19 cellular contexts compared by ENCODE assay signal in the genomic region with DNA sequence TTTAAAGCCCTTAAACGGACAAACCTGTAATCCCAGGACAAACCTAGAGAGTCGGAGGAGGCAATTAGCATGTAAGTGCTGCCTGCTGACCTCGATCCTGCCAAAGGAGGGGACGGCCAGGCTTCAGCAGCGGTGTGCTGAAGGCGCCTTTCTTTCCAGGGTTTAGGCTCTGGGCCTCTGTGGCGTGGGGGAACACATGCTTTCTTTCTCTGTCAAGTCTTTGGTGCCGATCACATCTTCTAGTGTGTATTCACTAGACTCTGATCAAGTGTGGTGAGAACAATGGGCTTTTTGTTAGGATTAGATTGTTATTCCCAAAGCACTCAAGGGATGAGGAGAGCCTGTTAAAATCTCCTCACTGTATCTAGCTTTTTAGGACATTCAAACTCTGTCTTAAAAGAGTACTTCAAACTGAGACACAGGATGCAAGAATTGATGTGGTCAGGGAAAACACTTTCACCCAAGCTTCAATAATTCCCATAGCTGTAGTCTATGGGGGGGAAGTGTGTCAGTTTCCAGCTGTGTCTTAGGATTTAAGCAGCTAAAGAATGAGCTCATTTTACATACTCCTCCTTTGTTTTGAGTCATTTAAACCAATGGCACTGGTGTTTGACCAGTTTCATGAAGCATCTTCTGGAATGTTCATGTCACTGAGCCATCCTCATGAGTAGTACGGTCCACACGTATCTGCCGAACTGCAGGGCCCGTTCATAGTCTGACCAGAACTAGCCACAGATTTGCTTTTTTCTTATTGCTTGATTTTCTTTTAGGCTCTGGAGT. TPM values are rescaled to one million over a fixed set of nuclear protein-coding genes. Genes with fewer than 3 reads are reported as not detected.
DNase-seq lines count a peak whose midpoint lies in the region; ATAC-seq lines count a peak whose summit lies in the region.
"Had no signal": no experiment of that assay in that cellular context is flagged by ENCODE, and none has a peak within 500 bp of the region (broad histone marks: within the 10 kb centered on the region; RNA-seq: fewer than 3 reads in every experiment).

No MANE protein-coding gene starts in this region.

- H3K4me3 Mint-ChIP-seq in CD8-positive, alpha-beta memory T cell = no peak overlapping the region
- no peak overlapping the region for H3K4me3 Mint-ChIP-seq in activated naive CD4-positive, alpha-beta T cell treated with anti-CD3 and anti-CD28 coated beads for 36 hours
- H3K4me3 Mint-ChIP-seq: B cell, nephron, WTC11 had no signal

- no peak overlapping the region for H3K4me3 ChIP-seq in CD8-positive, alpha-beta memory T cell (ENCODE audit: low read length)
- H3K4me3 ChIP-seq: K562, left lung had no signal

- ATAC-seq in GM18873 (IDR thresholded peaks at IDR 0.05; ENCODE audit: low FRiP score, unreplicated experiment) = no peak
- ATAC-seq: activated naive CD4-positive, alpha-beta T cell treated with anti-CD3 and anti-CD28 coated beads, Interleukin-2, amount 50 U/mL, for 72 hours; K562; left lung; stimulated activated naive CD8-positive, alpha-beta T cell treated with anti-CD3 and anti-CD28 coated beads, Interleukin-15, Interleukin-2, amounts not matched to agents 100 U/mL and 50 U/mL, for 24 hours; WTC11 had no signal

- no peak overlapping the region for H3K27ac ChIP-seq in CD8-positive, alpha-beta memory T cell (ENCODE audit: low read depth, low read length)
- H3K27ac ChIP-seq: left lung had no signal

- H3K9me3 Mint-ChIP-seq in CD8-positive, alpha-beta memory T cell = no peaks in the 10 kb centered on the region
- no peaks in the 10 kb centered on the region for H3K9me3 Mint-ChIP-seq in activated naive CD4-positive, alpha-beta T cell treated with anti-CD3 and anti-CD28 coated beads for 36 hours
- H3K9me3 Mint-ChIP-seq: activated naive CD4-positive, alpha-beta T cell treated with anti-CD3 and anti-CD28 coated beads, Interleukin-2, amount 50 U/mL, for 72 hours; WTC11 had no signal

- no peaks in the 10 kb centered on the region for H3K9me3 ChIP-seq in CD8-positive, alpha-beta memory T cell (ENCODE audit: low read length)
- H3K9me3 ChIP-seq: left lung had no signal

- H3K27me3 ChIP-seq in CD8-positive, alpha-beta memory T cell (ENCODE audit: insufficient read depth, low read length, poor library complexity, severe bottlenecking) = no peaks in the 10 kb centered on the region
- H3K27me3 ChIP-seq: left lung had no signal

- H3K27ac Mint-ChIP-seq in CD8-positive, alpha-beta memory T cell = peak overlapping the region in 1 of 8 donors; percentile 40
- no peak overlapping the region for H3K27ac Mint-ChIP-seq in activated naive CD4-positive, alpha-beta T cell treated with anti-CD3 and anti-CD28 coated beads for 36 hours
- H3K27ac Mint-ChIP-seq: B cell, nephron, WTC11 had no signal

- intact Hi-C loops in head of caudate nucleus (cut with DNase I) = no loop called here
- intact Hi-C loops in activated naive CD4-positive, alpha-beta T cell treated with anti-CD3 and anti-CD28 coated beads for 36 hours (cut with micrococcal nuclease) = no loop called here

- POLR2A ChIA-PET in CD8-positive, alpha-beta memory T cell (lab: Charles Lee) = interaction anchor here (0.5 kb wide), 1 partner anchor 129 kb away, joined by 6 read pairs; no protein-coding TSS in a partner anchor

- peaks cover 67% of the 10 kb centered on the region for H3K36me3 ChIP-seq in CD8-positive, alpha-beta memory T cell (ENCODE audit: insufficient read depth, low read length)

- H3K4me1 Mint-ChIP-seq in CD8-positive, alpha-beta memory T cell = no peaks in the 10 kb centered on the region
- H3K4me1 Mint-ChIP-seq in activated naive CD4-positive, alpha-beta T cell treated with anti-CD3 and anti-CD28 coated beads for 36 hours (ENCODE audit: low read depth) = no peaks in the 10 kb centered on the region
- H3K4me1 Mint-ChIP-seq: B cell, nephron, WTC11 had no signal

- H3K4me1 ChIP-seq in CD8-positive, alpha-beta memory T cell (ENCODE audit: insufficient read depth, low read length) = no peaks in the 10 kb centered on the region
- H3K4me1 ChIP-seq: left lung had no signal

- CTCF ChIA-PET in CD8-positive, alpha-beta memory T cell (lab: Charles Lee) = interaction anchor here (0.9 to 1.6 kb wide), 4 partner anchors 11 to 364 kb away, joined by 3 to 8 read pairs (median 4); no protein-coding TSS in a partner anchor
- CTCF ChIA-PET in activated naive CD4-positive, alpha-beta T cell treated with anti-CD3 and anti-CD28 coated beads for 36 hours (lab: Charles Lee) = interaction anchor here (0.6 to 1.8 kb wide), 7 partner anchors 10 to 160 kb away, joined by 3 to 7 read pairs (median 3); no protein-coding TSS in a partner anchor

- no peaks in the 10 kb centered on the region for H3K27me3 Mint-ChIP-seq in CD8-positive, alpha-beta memory T cell
- H3K27me3 Mint-ChIP-seq in activated naive CD4-positive, alpha-beta T cell treated with anti-CD3 and anti-CD28 coated beads for 36 hours (ENCODE audit: low read depth) = no peaks in the 10 kb centered on the region
- H3K27me3 Mint-ChIP-seq: B cell had no signal

- DNase-seq in EH (ENCODE audit: low read depth) (peak; percentile 12), amygdala (lab: John Stamatoyannopoulos, UW) (peak in 38 of 56 donors; percentile 6 to 72 (median 28)), head of caudate nucleus (peak in 36 of 42 donors; percentile 14 to 73 (median 36)), putamen (ENCODE audit: low spot score) (peak; percentile 77)
- no peak for DNase-seq in stimulated activated CD4-positive, alpha-beta T cell treated with anti-CD3 and anti-CD28 coated beads, Interleukin-4, amount 100 ng/mL, for 1 hour
- DNase-seq in CD8-positive, alpha-beta memory T cell = no peak
- no peak for DNase-seq in activated naive CD4-positive, alpha-beta T cell treated with anti-CD3 and anti-CD28 coated beads for 36 hours
- DNase-seq: activated CD8-positive, alpha-beta memory T cell treated with anti-CD3 and anti-CD28 coated beads, Interleukin-2, amount 50 U/mL, for 4 hours; DMS79; left lung; NCI-H1092 treated with DMSO at 0.1 percent for 48 hours; NCI-H345; stimulated activated naive CD8-positive, alpha-beta T cell treated with anti-CD3 and anti-CD28 coated beads, Interleukin-15, Interleukin-2, amounts not matched to agents 100 U/mL and 50 U/mL, for 24 hours had no signal

- H3K36me3 Mint-ChIP-seq in CD8-positive, alpha-beta memory T cell = peaks cover 23 to 89% (median 32%) of the 10 kb centered on the region in 3 donors
- H3K36me3 Mint-ChIP-seq in activated naive CD4-positive, alpha-beta T cell treated with anti-CD3 and anti-CD28 coated beads for 36 hours (ENCODE audit: low read depth) = peaks cover 55% of the 10 kb centered on the region

RNA-seq across cellular contexts. Expression of gene RPA1, which starts 51.2 kb away (rescaled TPM):
- 100 to 1,000 TPM; 168 to 192 TPM for total RNA-seq in CD8-positive, alpha-beta memory T cell
- 92.3 TPM for polyA plus RNA-seq in CD8-positive, alpha-beta memory T cell
- total RNA-seq in activated naive CD4-positive, alpha-beta T cell treated with anti-CD3 and anti-CD28 coated beads for 36 hours = 100 to 1,000 TPM; 177 to 188 TPM

RNA-seq across cellular contexts. Expression of gene SMYD4, which starts 51.3 kb away (rescaled TPM):
- 10 to 100 TPM; 18.7 to 20.1 TPM for total RNA-seq in CD8-positive, alpha-beta memory T cell
- 16.4 TPM for polyA plus RNA-seq in CD8-positive, alpha-beta memory T cell
- 10 to 100 TPM; 18.7 to 22.0 TPM for total RNA-seq in activated naive CD4-positive, alpha-beta T cell treated with anti-CD3 and anti-CD28 coated beads for 36 hours

Comparison
In these comparisons a context has a peak if more than half of its experiments do, and no peak if none do; other contexts are left out.
1. DNase-seq: peak in EH (single experiment), amygdala (38 of 56), head of caudate nucleus (36 of 42) and putamen (single experiment); none in stimulated activated CD4-positive, alpha-beta T cell treated with anti-CD3 and anti-CD28 coated beads, Interleukin-4, amount 100 ng/mL, for 1 hour (single experiment), CD8-positive, alpha-beta memory T cell (0 of 5) and activated naive CD4-positive, alpha-beta T cell treated with anti-CD3 and anti-CD28 coated beads for 36 hours (single experiment).